Comparison of ENCODE assay signal across 20 cellular contexts in the genomic region with DNA sequence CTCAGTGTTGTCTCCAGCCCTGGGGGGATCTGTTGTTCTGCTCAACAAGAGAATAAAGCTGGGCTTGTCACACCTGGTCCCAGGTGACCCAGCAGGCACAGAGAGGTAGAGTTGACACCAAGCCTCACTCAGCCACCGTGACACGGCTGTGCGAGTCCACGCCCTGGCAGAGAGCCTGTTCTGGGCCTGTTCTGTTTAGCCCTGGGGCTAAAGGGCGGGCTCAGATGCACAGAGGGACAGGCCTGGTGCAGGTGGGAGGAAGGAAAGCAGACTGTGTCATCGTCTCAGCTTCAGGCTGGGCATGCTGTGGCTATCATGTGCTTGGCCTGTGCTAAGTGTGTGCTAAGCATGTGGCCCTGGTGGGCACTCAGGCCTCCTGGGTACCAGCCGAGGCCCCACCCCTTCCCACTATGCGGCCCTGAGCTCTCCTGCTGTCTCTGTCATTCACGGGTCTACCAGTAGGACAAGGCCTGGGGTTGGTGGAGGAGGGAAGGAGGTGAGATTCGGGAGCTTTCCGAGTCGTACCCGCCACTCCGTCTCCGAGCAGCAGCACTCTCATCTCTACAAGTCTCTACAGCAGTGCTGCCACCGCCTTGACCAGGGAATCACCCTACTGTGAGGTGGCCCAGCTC. TPM values are rescaled to one million over a fixed set of nuclear protein-coding genes. Genes with fewer than 3 reads are reported as not detected.
DNase-seq lines count a peak whose midpoint lies in the region; ATAC-seq, FAIRE-seq and TF ChIP-seq lines count a peak whose summit lies in the region.
"Had no signal": no experiment of that assay in that cellular context is flagged by ENCODE, and none has a peak within 500 bp of the region (broad histone marks: within the 10 kb centered on the region; RNA-seq: fewer than 3 reads in every experiment).

No MANE protein-coding gene starts in this region.

- H3K9ac ChIP-seq in HCT116 (ENCODE audit: low read length) (no peak overlapping the region), keratinocyte (ENCODE audit: control insufficient read depth, extremely low read depth, insufficient read depth, low read length) (no peak overlapping the region)

- H3K4me3 ChIP-seq in HCT116 (replicated peaks in 1 of 2; ENCODE audit: low read depth in 1 of 2, low read length in 2 of 2), result no peak overlapping the region
- H3K4me3 ChIP-seq in brain microvascular endothelial cell (ENCODE audit: low read depth, low read length), result no peak overlapping the region
- H3K4me3 ChIP-seq in keratinocyte (ENCODE audit: control insufficient read depth in 2 of 3, extremely low read depth in 1 of 3, insufficient read depth in 2 of 3, low read depth in 1 of 3, low read length in 3 of 3), result no peak overlapping the region
- H3K4me3 ChIP-seq in tibial artery, result no peak overlapping the region
- H3K4me3 ChIP-seq in spleen, result no peak overlapping the region

- no peak for TF ChIP-seq POLR2A in HCT116 (IDR thresholded peaks at IDR 0.05; ENCODE audit: borderline replicate concordance, extremely low read depth, insufficient read depth, insufficient read length)
- TF ChIP-seq POLR2A in spleen (IDR thresholded peaks at IDR 0.05), result no peak

- no peaks in the 10 kb centered on the region for H4K20me1 ChIP-seq in HCT116 (ENCODE audit: insufficient read depth)
- peaks cover 6% of the 10 kb centered on the region for H4K20me1 ChIP-seq in keratinocyte (ENCODE audit: control insufficient read depth, extremely low read depth, insufficient read depth, low read length)

- POLR2A ChIA-PET in HCT116 (lab: Charles Lee), result no interaction called here

- DNase-seq in HCT116 (ENCODE audit: low read depth, low spot score) (no peak), brain microvascular endothelial cell (no peak), keratinocyte (ENCODE audit: low read depth, low spot score) (peak; percentile 50), tibial artery (no peak), activated gamma-delta T cell treated with Interleukin-2 at 50 U/mL for 16 hours (no peak), spleen (no peak)
- DNase-seq: activated CD4-positive, alpha-beta T cell treated with anti-CD3 and anti-CD28 coated beads, Interleukin-2, amount 10 ng/mL, durations not matched to agents 7 days and 5 days; AML-193; amygdala; effector memory CD8-positive, alpha-beta T cell; hippocampal formation; Kasumi-1; kidney glomerular epithelial cell; NCI-H2227 treated with DMSO at 0.1 percent for 48 hours; stimulated activated CD4-positive, alpha-beta T cell treated with anti-CD3 and anti-CD28 coated beads, Interleukin-1b, Interleukin-23, amount 100 ng/mL, for 48 hours had no signal

- no peaks in the 10 kb centered on the region for H3K27me3 ChIP-seq in HCT116 (ENCODE audit: insufficient read depth, low read length)
- H3K27me3 ChIP-seq in brain microvascular endothelial cell (replicated peaks), result no peaks in the 10 kb centered on the region
- H3K27me3 ChIP-seq in keratinocyte (ENCODE audit: control insufficient read depth, extremely low read depth, insufficient read depth, low read length), result no peaks in the 10 kb centered on the region
- H3K27me3 ChIP-seq in tibial artery, result no peaks in the 10 kb centered on the region
- H3K27me3 ChIP-seq in spleen (replicated peaks in 1 of 7), result no peaks in the 10 kb centered on the region

- no peaks in the 10 kb centered on the region for H3K9me2 ChIP-seq in HCT116 (ENCODE audit: insufficient read depth)

- no peak for FAIRE-seq in keratinocyte (lab: Jason Lieb, UNC)
- FAIRE-seq: D721Med, G401.6, HTR-8/SVneo had no signal

- BruUV-seq in HCT116 (replicated peaks; lab: Mats Ljungman, UMichigan), result no TSS peak

- dilution Hi-C loops in keratinocyte (cut with MboI; ENCODE audit: extremely low pct_ligation_motif_present, low sequenced_read_pairs), result no loop called here

- in situ Hi-C loops in brain microvascular endothelial cell (cut with HindIII; ENCODE audit: low pct_ligation_motif_present, low sequenced_read_pairs), result no loop called here

- H3K27ac ChIP-seq in HCT116 (ENCODE audit: low read depth, low read length) (no peak overlapping the region), brain microvascular endothelial cell (no peak overlapping the region), keratinocyte (ENCODE audit: control insufficient read depth, insufficient read depth, low read length) (no peak overlapping the region), tibial artery (peak overlapping the region; percentile 83 to 84), spleen (peak overlapping the region in 3 of 8 donors; percentile 75 to 84 (median 79))

- intact Hi-C loops in HCT116 (cut with micrococcal nuclease), result no loop called here
- intact Hi-C loops in tibial artery (cut with DNase I; ENCODE audit: low total_unique reads), result no loop called here
- intact Hi-C loops in spleen (cut with DNase I; ENCODE audit: low total_unique reads), result no loop called here

- no peak for TF ChIP-seq RAD21 in HCT116 (IDR thresholded peaks at IDR 0.05; ENCODE audit: low read depth)

- CTCF ChIA-PET in HCT116 (lab: Charles Lee), result no interaction called here

- H2AFZ ChIP-seq in HCT116 (ENCODE audit: low read depth, low read length, poor library complexity, severe bottlenecking) (no peak overlapping the region), keratinocyte (ENCODE audit: control insufficient read depth, low read length) (no peak overlapping the region)

- ATAC-seq in HCT116 (peak; percentile 55; the same call in 1 of the 2 replicates), GM21390 (IDR thresholded peaks at IDR 0.05; ENCODE audit: unreplicated experiment) (no peak)
- ATAC-seq: effector memory CD8-positive, alpha-beta T cell; sciatic nerve had no signal

- H3K4me1 ChIP-seq in HCT116 (ENCODE audit: control insufficient read depth in 1 of 2, insufficient read depth in 2 of 2, low read length in 2 of 2) (no peaks in the 10 kb centered on the region), keratinocyte (ENCODE audit: control insufficient read depth, extremely low read depth, insufficient read depth, low read length) (peaks cover 9% of the 10 kb centered on the region), tibial artery (peaks cover 0 to 68% (median 50%) of the 10 kb centered on the region in 4 donors), spleen (peaks cover 50 to 87% (median 78%) of the 10 kb centered on the region in 6 donors)

- H3K4me2 ChIP-seq in HCT116 (ENCODE audit: low read length) (no peak overlapping the region), keratinocyte (ENCODE audit: control insufficient read depth, extremely low read depth, insufficient read depth, low read depth, low read length) (no peak overlapping the region)

- no peaks in the 10 kb centered on the region for H3K79me2 ChIP-seq in HCT116 (ENCODE audit: insufficient read depth, low read length)
- no peaks in the 10 kb centered on the region for H3K79me2 ChIP-seq in keratinocyte (ENCODE audit: control insufficient read depth, insufficient read depth, low read length)

- WGBS in spleen, 5 donors, result 73 to 88% (median 82%) methylated on average over 10 to 16 of the region's 16 CpGs

- RAD21 ChIA-PET in HCT116 (lab: Charles Lee; ENCODE audit: low non-redundant PET in 1 of 2, low total read pairs in 2 of 2, uncharacterized antibody in 2 of 2, unreplicated experiment in 2 of 2), result no interaction called here

- no peak for TF ChIP-seq CTCF in HCT116 (IDR thresholded peaks at IDR 0.05 in 2 of 3, conservative IDR thresholded peaks at IDR 0.05 in 1 of 3; ENCODE audit: borderline replicate concordance in 1 of 3, insufficient read depth in 1 of 3, low read depth in 2 of 3, low read length in 2 of 3)
- TF ChIP-seq CTCF in brain microvascular endothelial cell (IDR thresholded peaks at IDR 0.05; ENCODE audit: low read depth, low read length, missing control alignments), result peak; percentile 4
- no peak for TF ChIP-seq CTCF in keratinocyte (optimal IDR thresholded peaks at IDR 0.05 in 1 of 3, IDR thresholded peaks at IDR 0.05 in 1 of 3, conservative IDR thresholded peaks at IDR 0.05 in 1 of 3; ENCODE audit: extremely low read depth in 1 of 3, insufficient read depth in 2 of 3, low read length in 3 of 3)
- no peak for TF ChIP-seq CTCF in tibial artery (IDR thresholded peaks at IDR 0.05)
- peak in 2 of 11 experiments; percentile 6 to 13 for TF ChIP-seq CTCF in spleen (IDR thresholded peaks at IDR 0.05 in 8 of 11, conservative IDR thresholded peaks at IDR 0.05 in 3 of 11)

- no peaks in the 10 kb centered on the region for H3K9me3 ChIP-seq in HCT116 (ENCODE audit: control insufficient read depth in 1 of 2, insufficient read depth in 1 of 2, low read depth in 1 of 2, low read length in 2 of 2)
- no peaks in the 10 kb centered on the region for H3K9me3 ChIP-seq in keratinocyte (ENCODE audit: control insufficient read depth, low read depth, low read length)
- H3K9me3 ChIP-seq in tibial artery, result no peaks in the 10 kb centered on the region
- H3K9me3 ChIP-seq in spleen, result no peaks in the 10 kb centered on the region

- H3K9me1 ChIP-seq in keratinocyte (ENCODE audit: control insufficient read depth, extremely low read depth, insufficient read depth, low read length), result peaks cover 3% of the 10 kb centered on the region

- H3K36me3 ChIP-seq in HCT116 (ENCODE audit: control insufficient read depth in 1 of 2, insufficient read depth in 2 of 2, low read length in 2 of 2), result no peaks in the 10 kb centered on the region
- H3K36me3 ChIP-seq in brain microvascular endothelial cell (replicated peaks), result no peaks in the 10 kb centered on the region
- H3K36me3 ChIP-seq in keratinocyte (ENCODE audit: control insufficient read depth in 2 of 2, extremely low read depth in 1 of 2, insufficient read depth in 2 of 2, low read length in 2 of 2), result peaks cover 0 to 15% of the 10 kb centered on the region in 2 experiments
- peaks cover 27 to 68% (median 49%) of the 10 kb centered on the region in 3 donors for H3K36me3 ChIP-seq in tibial artery
- H3K36me3 ChIP-seq in spleen, result peaks cover 0 to 30% (median 0%) of the 10 kb centered on the region in 6 donors

TF ChIP-seq in HCT116, 20 proteins besides CTCF, POLR2A, EP300 and RAD21 (continues in another document):
- TF ChIP-seq SP1 (IDR thresholded peaks at IDR 0.05; ENCODE audit: low read depth), result no peak
- TF ChIP-seq, protein P1, sequence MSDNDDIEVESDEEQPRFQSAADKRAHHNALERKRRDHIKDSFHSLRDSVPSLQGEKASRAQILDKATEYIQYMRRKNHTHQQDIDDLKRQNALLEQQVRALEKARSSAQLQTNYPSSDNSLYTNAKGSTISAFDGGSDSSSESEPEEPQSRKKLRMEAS (IDR thresholded peaks at IDR 0.05), result no peak

RNA-seq across cellular contexts. Expression of gene WFS1, which starts 10.8 kb away (rescaled TPM):
- total RNA-seq in HCT116 (2021; ENCODE audit: unreplicated experiment) (21.5 TPM), spleen (10 to 100 TPM; 23.8 to 62.2 (median 54.8) TPM)
- 17.3 and 26.4 TPM in 2 replicates for polyA plus RNA-seq in HCT116 (2012)
- polyA plus RNA-seq in keratinocyte (7.0 to 11.7 TPM (median 9.9 TPM) in 3 replicates), spleen (10 to 100 TPM in 1 of 3 donors, 1 to 10 TPM in 2; 4.9 to 10.4 (median 8.0) TPM)
- polyA plus RNA-seq in keratinocyte (2011; ENCODE audit: low read depth), result 4.8 TPM
- polyA plus RNA-seq in keratinocyte (2011; cell fraction: cytosol; rRNA removed), result 3.7 and 6.5 TPM in 2 replicates
- polyA plus RNA-seq in keratinocyte (2011; cell fraction: nucleus; rRNA removed), result 23.4 and 31.9 TPM in 2 replicates
- 9.6 and 16.3 TPM in 2 replicates for polyA plus RNA-seq in keratinocyte (2012; ENCODE audit: low replicate concordance)
- 12.4 to 64.5 TPM (median 16.1 TPM) in 3 replicates for polyA minus RNA-seq in keratinocyte
- polyA minus RNA-seq in keratinocyte (2011; cell fraction: cytosol; rRNA and poly(A)+ RNA removed), result 14.8 TPM
- polyA minus RNA-seq in keratinocyte (2011; cell fraction: nucleus; rRNA and poly(A)+ RNA removed), result 31.8 and 34.7 TPM in 2 replicates

Comparison
In these comparisons a context has a peak if more than half of its experiments do, and no peak if none do; other contexts are left out.
1. H3K27ac ChIP-seq: peak in tibial artery (2 of 2); none in HCT116 (single experiment), brain microvascular endothelial cell (single experiment) and keratinocyte (single experiment).